ENCODE assay signal across 8 cellular contexts in the genomic region with DNA sequence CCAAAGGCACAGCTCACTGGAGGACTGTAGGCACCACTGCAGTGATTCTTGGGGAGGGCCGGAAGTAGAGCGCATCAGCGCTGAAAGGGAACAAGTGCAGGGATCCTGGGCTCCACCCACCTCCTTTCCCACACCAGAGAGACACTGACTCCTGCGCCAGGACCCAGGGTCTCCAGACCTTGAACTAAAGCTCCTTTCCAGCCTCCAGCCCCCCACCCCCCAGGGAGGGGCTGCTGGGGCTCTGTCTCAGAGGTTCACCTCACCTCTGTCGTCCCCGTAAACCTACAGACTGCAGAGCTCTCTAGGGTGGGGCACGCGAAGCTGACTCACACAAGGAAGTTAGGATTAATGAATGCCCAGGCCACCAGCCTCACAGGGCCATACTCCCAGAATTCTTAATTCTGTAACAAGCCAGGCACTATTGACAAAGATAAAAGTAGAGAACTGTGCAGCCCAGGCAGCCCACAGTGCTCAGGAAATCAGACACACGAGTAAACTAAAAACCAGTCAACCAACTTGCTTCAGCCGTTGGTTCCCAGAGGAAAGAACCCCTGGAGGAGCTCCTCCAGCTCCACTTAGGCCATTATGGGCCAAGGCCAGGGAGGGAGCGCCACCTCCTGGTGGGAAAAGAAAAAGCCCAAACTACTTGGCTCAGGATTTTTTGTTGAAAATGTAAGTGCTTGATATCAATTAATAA. TPM values are rescaled to one million over a fixed set of nuclear protein-coding genes. Genes with fewer than 3 reads are reported as not detected.
DNase-seq lines count a peak whose midpoint lies in the region; ATAC-seq and TF ChIP-seq lines count a peak whose summit lies in the region.

No MANE protein-coding gene starts in this region.

- no peak overlapping the region for H3K4me2 ChIP-seq in KMS-11

- TF ChIP-seq CTCF in KMS-11 (conservative IDR thresholded peaks at IDR 0.05; ENCODE audit: low read depth, low read length), result peak; percentile 99
- peak; percentile 91 for TF ChIP-seq CTCF in glutamatergic neuron (IDR thresholded peaks at IDR 0.05; ENCODE audit: partially characterized antibody, unreplicated experiment)

- no peaks in the 10 kb centered on the region for H3K4me1 ChIP-seq in KMS-11 (ENCODE audit: low read depth, poor library complexity, severe bottlenecking)

- H3K4me1 Mint-ChIP-seq in glutamatergic neuron (ENCODE audit: low read depth, unreplicated experiment), result peaks cover 32% of the 10 kb centered on the region

- H3K9ac ChIP-seq in KMS-11, result no peak overlapping the region

- no peak for ATAC-seq in GM21360 (IDR thresholded peaks at IDR 0.05; ENCODE audit: unreplicated experiment)
- ATAC-seq in GM18868 (IDR thresholded peaks at IDR 0.05; ENCODE audit: unreplicated experiment), result no peak

- no peaks in the 10 kb centered on the region for H3K36me3 ChIP-seq in KMS-11 (ENCODE audit: insufficient read depth)

- H4K20me1 ChIP-seq in KMS-11 (ENCODE audit: insufficient read depth), result no peaks in the 10 kb centered on the region

- no peak overlapping the region for H3K27ac ChIP-seq in KMS-11

- no peaks in the 10 kb centered on the region for H3K27me3 Mint-ChIP-seq in glutamatergic neuron (ENCODE audit: unreplicated experiment)

- no peaks in the 10 kb centered on the region for H3K79me2 ChIP-seq in KMS-11 (ENCODE audit: insufficient read depth, low read depth)

- DNase-seq in DMS53 (lab: John Stamatoyannopoulos, UW) (peak; percentile 91), SK-N-DZ (ENCODE audit: low spot score) (peak; percentile 56), glutamatergic neuron (peak; percentile 85), pons (ENCODE audit: low spot score) (peak; percentile 52)
- DNase-seq in activated naive CD4-positive, alpha-beta T cell treated with anti-CD3 and anti-CD28 coated beads, Interleukin-2, amount 50 U/mL, for 16 hours, result peak; percentile 48

- no peak overlapping the region for H3K4me3 ChIP-seq in KMS-11 (IDR thresholded peaks at IDR 0.05; ENCODE audit: insufficient read depth, low read depth, low read length)

- no peaks in the 10 kb centered on the region for H3K36me3 Mint-ChIP-seq in glutamatergic neuron (ENCODE audit: unreplicated experiment)

- H3K4me3 Mint-ChIP-seq in glutamatergic neuron (ENCODE audit: unreplicated experiment), result no peak overlapping the region

- H3K27me3 ChIP-seq in KMS-11 (ENCODE audit: insufficient read depth, low read depth), result no peaks in the 10 kb centered on the region

- H3K27ac Mint-ChIP-seq in glutamatergic neuron (ENCODE audit: unreplicated experiment), result no peak overlapping the region

- peaks cover 2% of the 10 kb centered on the region for H3K9me3 Mint-ChIP-seq in glutamatergic neuron (ENCODE audit: unreplicated experiment)

- H2AFZ ChIP-seq in KMS-11 (ENCODE audit: low read depth), result no peak overlapping the region

RNA-seq across cellular contexts. Expression of a gene that starts 45.1 kb away (rescaled TPM):
- 120 and 132 TPM in 2 replicates for polyA plus RNA-seq in SK-N-DZ (2014; cell fraction: cytosol; rRNA removed)
- polyA plus RNA-seq in SK-N-DZ (2014; cell fraction: nucleus; rRNA removed), result 70.7 and 77.6 TPM in 2 replicates
- 109 TPM for total RNA-seq in glutamatergic neuron (ENCODE audit: unreplicated experiment)
